Comparison of ENCODE assay signal across 20 cellular contexts in the genomic region with DNA sequence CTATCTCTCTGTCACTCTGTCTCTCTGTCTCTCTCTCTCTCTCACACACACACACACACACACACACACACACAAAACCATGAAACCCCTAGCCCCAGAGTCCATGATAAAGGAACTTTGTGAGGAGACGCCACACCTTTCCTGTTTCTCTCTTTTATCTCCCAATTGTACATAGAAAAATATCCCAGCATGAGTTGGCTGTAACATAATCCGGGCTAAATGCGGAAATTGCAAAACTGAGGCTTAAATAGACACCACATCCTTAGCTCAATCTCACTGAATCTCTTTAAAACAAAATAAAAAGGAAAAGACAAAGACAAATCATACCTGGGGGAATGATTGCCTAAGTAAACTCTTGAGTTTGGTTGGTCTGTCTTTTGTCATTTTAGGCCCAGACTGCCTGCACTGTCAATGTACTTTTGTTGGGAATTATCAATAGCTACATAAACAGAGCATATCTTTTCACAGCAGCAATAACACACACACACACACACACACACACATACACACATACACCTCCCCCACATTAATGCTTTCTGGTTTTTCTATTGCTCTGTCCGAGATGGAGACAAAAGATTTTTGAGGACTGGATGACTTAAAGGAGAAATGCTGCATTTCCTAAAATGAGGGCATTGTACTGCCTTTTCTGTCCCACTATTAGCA.
DNase-seq lines count a peak whose midpoint lies in the region; ATAC-seq and TF ChIP-seq lines count a peak whose summit lies in the region.
"Had no signal": no experiment of that assay in that cellular context is flagged by ENCODE, and none has a peak within 500 bp of the region (broad histone marks: within the 10 kb centered on the region; RNA-seq: fewer than 3 reads in every experiment).

No MANE protein-coding gene starts in this region.

- no peak overlapping the region for H3K4me3 ChIP-seq in epithelial cell of esophagus (ENCODE audit: low read length)
- H3K4me3 ChIP-seq: smooth muscle cell had no signal

- peak; percentile 48 for DNase-seq in KBM-7
- peak; percentile 97 for DNase-seq in NCI-H748 (lab: John Stamatoyannopoulos, UW; ENCODE audit: unreplicated experiment)
- DNase-seq in epithelial cell of esophagus (ENCODE audit: low read depth) = peak; percentile 72
- DNase-seq in sciatic nerve (ENCODE audit: low spot score) = no peak
- no peak for DNase-seq in RKO (ENCODE audit: low spot score)
- no peak for DNase-seq in activated CD4-positive, alpha-beta T cell treated with anti-CD3 and anti-CD28 coated beads, Interleukin-2, amount 50 U/mL, for 48 hours
- DNase-seq: activated CD8-positive, alpha-beta T cell treated with anti-CD3 and anti-CD28 coated beads for 36 hours; activated naive CD4-positive, alpha-beta T cell treated with anti-CD3 and anti-CD28 coated beads, Interleukin-2, amount 50 U/mL, for 16 hours; activated T-cell treated with anti-CD3 and anti-CD28 coated beads, Interleukin-2, amount 50 U/mL, for 4 hours; erythroblast; GF-D8; glutamatergic neuron; naive thymus-derived CD4-positive, alpha-beta T cell; NCI-H226; posterior cingulate gyrus; SHP77 treated with DMSO at 0.1 percent for 48 hours; stimulated activated CD8-positive, alpha-beta memory T cell treated with anti-CD3 and anti-CD28 coated beads, Interleukin-4, amount 100 ng/mL, for 48 hours; T-helper 1 cell had no signal

- TF ChIP-seq CTCF in epithelial cell of esophagus (IDR thresholded peaks at IDR 0.05; ENCODE audit: insufficient read depth, low read depth, low read length, missing control alignments) = no peak

- ATAC-seq in sciatic nerve (peak; percentile 46), HG02885 (IDR thresholded peaks at IDR 0.05; ENCODE audit: poor library complexity, unreplicated experiment) (no peak)
- ATAC-seq: activated CD8-positive, alpha-beta T cell treated with anti-CD3 and anti-CD28 coated beads for 36 hours; activated T-cell treated with anti-CD3 and anti-CD28 coated beads, Interleukin-2, amount 50 U/mL, for 4 hours; naive thymus-derived CD4-positive, alpha-beta T cell had no signal

- in situ Hi-C loops in KBM-7 (cut with MboI; ENCODE audit: low pct_unique_long_range_greater_than_20kb, low sequenced_read_pairs) = no loop called here

- intact Hi-C loops in sciatic nerve (cut with DNase I) = no loop called here

Comparison
In these comparisons a context has a peak if more than half of its experiments do, and no peak if none do; other contexts are left out.
1. DNase-seq: peak in KBM-7 (single experiment), NCI-H748 (single experiment) and epithelial cell of esophagus (single experiment); none in sciatic nerve (single experiment), RKO (single experiment) and activated CD4-positive, alpha-beta T cell treated with anti-CD3 and anti-CD28 coated beads, Interleukin-2, amount 50 U/mL, for 48 hours (0 of 2).